In the genomic region with DNA sequence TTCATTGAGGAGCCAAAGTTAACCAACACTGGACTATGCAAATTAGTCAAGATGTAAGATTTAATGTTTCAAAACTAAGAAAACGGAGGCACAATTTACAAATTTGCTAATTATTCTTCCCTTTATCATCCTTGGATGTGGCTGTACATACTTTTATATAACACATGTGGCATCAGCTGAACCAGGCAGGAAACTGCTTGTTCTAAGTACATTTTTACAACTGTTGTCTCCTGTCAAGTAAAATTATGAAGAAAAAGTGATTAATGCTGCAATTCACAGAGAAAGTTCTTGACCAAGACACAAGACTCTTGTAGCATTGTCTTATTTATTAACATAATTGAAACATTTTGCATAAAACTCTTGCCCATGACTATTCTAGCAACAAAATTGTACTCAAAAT, we compare ENCODE assay signal across 28 cellular contexts.
"Had no signal": no experiment of that assay in that cellular context is flagged by ENCODE, and none has a peak within 500 bp of the region (broad histone marks: within the 10 kb centered on the region; RNA-seq: fewer than 3 reads in every experiment).

No MANE protein-coding gene starts in this region.

- H3K4me1 ChIP-seq: adrenal gland, body of pancreas, breast epithelium had no signal

- H3K27me3 ChIP-seq: adrenal gland, body of pancreas, brain microvascular endothelial cell, breast epithelium had no signal

- H3K36me3 ChIP-seq: adrenal gland, brain microvascular endothelial cell, breast epithelium had no signal

- H3K9me3 ChIP-seq: adrenal gland, body of pancreas, breast epithelium had no signal

- ATAC-seq: activated CD8-positive, alpha-beta T cell treated with anti-CD3 and anti-CD28 coated beads for 36 hours; activated naive CD8-positive, alpha-beta T cell treated with anti-CD3 and anti-CD28 coated beads, Interleukin-2, amount 50 U/mL, for 24 hours; body of pancreas had no signal

- H3K4me3 ChIP-seq: adrenal gland, body of pancreas, breast epithelium had no signal

- DNase-seq: activated B cell treated with CpG ODN at 0.5 μM for 24 hours; activated CD4-positive, alpha-beta memory T cell treated with anti-CD3 and anti-CD28 coated beads for 36 hours; activated CD4-positive, alpha-beta T cell treated with anti-CD3 and anti-CD28 coated beads for 4 hours; activated CD4-positive, alpha-beta T cell treated with anti-CD3 and anti-CD28 coated beads, Interleukin-2, amount 10 ng/mL, durations not matched to agents 24 days and 14 days; activated CD4-positive, alpha-beta T cell treated with anti-CD3 and anti-CD28 coated beads, Interleukin-2, amount 50 U/mL, for 1 hour; activated CD4-positive, alpha-beta T cell treated with anti-CD3 and anti-CD28 coated beads, Interleukin-2, amount 50 U/mL, for 4 hours; activated CD4-positive, CD25-positive, alpha-beta regulatory T cell treated with anti-CD3 and anti-CD28 coated beads, Interleukin-2, amount 50 U/mL, for 72 hours; activated CD8-positive, alpha-beta memory T cell treated with anti-CD3 and anti-CD28 coated beads, Interleukin-2, amount 50 U/mL, for 4 hours; activated CD8-positive, alpha-beta T cell treated with anti-CD3 and anti-CD28 coated beads for 36 hours; activated effector memory CD4-positive, alpha-beta T cell treated with Interleukin-2 at 50 U/mL for 16 hours; activated gamma-delta T cell; activated naive CD4-positive, alpha-beta T cell treated with anti-CD3 and anti-CD28 coated beads, Interleukin-2, amount 10 ng/mL, durations not matched to agents 7 days and 5 days; activated naive CD4-positive, alpha-beta T cell treated with Interleukin-2 at 50 U/mL for 16 hours; activated naive CD8-positive, alpha-beta T cell treated with anti-CD3 and anti-CD28 coated beads, Interleukin-2, amount 10 ng/mL, durations not matched to agents 7 days and 5 days; activated naive CD8-positive, alpha-beta T cell treated with anti-CD3 and anti-CD28 coated beads, Interleukin-2, amount 50 U/mL, for 24 hours; activated T-cell treated with anti-CD3 and anti-CD28 coated beads, Interleukin-2, amount 50 U/mL, for 24 hours; activated T-cell treated with anti-CD3 and anti-CD28 coated beads, Interleukin-2, amount 50 U/mL, for 48 hours; adrenal gland; amniotic stem cell; aorta; body of pancreas; brain microvascular endothelial cell; central memory CD4-positive, alpha-beta T cell; T-helper 1 cell; T-helper 2 cell; T-helper 9 cell had no signal

- H3K27ac ChIP-seq: adrenal gland, body of pancreas, brain microvascular endothelial cell, breast epithelium, VCaP had no signal
